8 cellular contexts compared by ENCODE assay signal in genomic region chr1:227766015-227766634, GRCh38. TPM values are rescaled to one million over a fixed set of nuclear protein-coding genes. Genes with fewer than 3 reads are reported as not detected.
DNase-seq lines count a peak whose midpoint lies in the region; ATAC-seq and TF ChIP-seq lines count a peak whose summit lies in the region.

No MANE protein-coding gene starts in this region.

- CTCF ChIA-PET in CD8-positive, alpha-beta T cell (lab: Charles Lee), result interaction anchor here (0.9 to 12.5 kb wide), 7 partner anchors 9 to 203 kb away, joined by 3 to 264 read pairs (median 5); partner anchors contain the start of gene WNT9A

- no peaks in the 10 kb centered on the region for H3K27me3 ChIP-seq in CD8-positive, alpha-beta T cell (ENCODE audit: insufficient read depth, low read length)

- H3K4me3 Mint-ChIP-seq in CD8-positive, alpha-beta T cell, result peak overlapping the region; percentile 64
- peak overlapping the region; percentile 29 for H3K4me3 Mint-ChIP-seq in activated naive CD8-positive, alpha-beta T cell treated with anti-CD3 and anti-CD28 coated beads for 36 hours

- no peaks in the 10 kb centered on the region for H3K9me3 Mint-ChIP-seq in CD8-positive, alpha-beta T cell
- no peaks in the 10 kb centered on the region for H3K9me3 Mint-ChIP-seq in activated naive CD8-positive, alpha-beta T cell treated with anti-CD3 and anti-CD28 coated beads for 36 hours

- intact Hi-C loops in CD8-positive, alpha-beta T cell (cut with DNase I, micrococcal nuclease), result loop anchor here (1.0 to 10.0 kb wide), 4 partner anchors 8 to 319 kb away; partner anchors contain the start of gene ARF1 (in 2 of the 2)

- no peaks in the 10 kb centered on the region for H3K27me3 Mint-ChIP-seq in CD8-positive, alpha-beta T cell (ENCODE audit: low read depth)
- H3K27me3 Mint-ChIP-seq in activated naive CD8-positive, alpha-beta T cell treated with anti-CD3 and anti-CD28 coated beads for 36 hours, result no peaks in the 10 kb centered on the region

- peak overlapping the region; percentile 3 for H3K4me3 ChIP-seq in CD8-positive, alpha-beta T cell (ENCODE audit: low read depth, low read length)

- POLR2A ChIA-PET in CD8-positive, alpha-beta T cell (lab: Charles Lee), result interaction anchor here (0.6 to 3.0 kb wide), 12 partner anchors 9 to 316 kb away, joined by 3 to 24 read pairs (median 6); partner anchors contain the start of genes ARF1, JMJD4, SNAP47 and WNT9A

- peaks cover 73% of the 10 kb centered on the region for H3K4me1 Mint-ChIP-seq in CD8-positive, alpha-beta T cell (ENCODE audit: low read depth)
- H3K4me1 Mint-ChIP-seq in activated naive CD8-positive, alpha-beta T cell treated with anti-CD3 and anti-CD28 coated beads for 36 hours, result peaks cover 55% of the 10 kb centered on the region

- no peak for TF ChIP-seq CTCF in CD8-positive, alpha-beta T cell (IDR thresholded peaks at IDR 0.05)

- no peaks in the 10 kb centered on the region for H3K9me3 ChIP-seq in CD8-positive, alpha-beta T cell (ENCODE audit: low read length)

- peaks cover 31% of the 10 kb centered on the region for H3K36me3 Mint-ChIP-seq in CD8-positive, alpha-beta T cell
- H3K36me3 Mint-ChIP-seq in activated naive CD8-positive, alpha-beta T cell treated with anti-CD3 and anti-CD28 coated beads for 36 hours, result peaks cover 18% of the 10 kb centered on the region

- peak; percentile 80 for ATAC-seq in CD8-positive, alpha-beta T cell
- ATAC-seq in HG02840 (IDR thresholded peaks at IDR 0.05; ENCODE audit: low FRiP score, unreplicated experiment), result no peak

- peak overlapping the region; percentile 93 for H3K27ac Mint-ChIP-seq in CD8-positive, alpha-beta T cell
- no peak overlapping the region for H3K27ac Mint-ChIP-seq in activated naive CD8-positive, alpha-beta T cell treated with anti-CD3 and anti-CD28 coated beads for 36 hours

- H3K27ac ChIP-seq in CD8-positive, alpha-beta T cell (ENCODE audit: low read depth, low read length), result peak overlapping the region; percentile 48

- peak; percentile 63 to 93 (median 81) for DNase-seq in CD8-positive, alpha-beta T cell
- DNase-seq in HT1080 (ENCODE audit: low read depth), result peak; percentile 68
- peak; percentile 39 to 96 (median 60) for DNase-seq in T-helper 1 cell
- DNase-seq in activated naive CD8-positive, alpha-beta T cell treated with anti-CD3 and anti-CD28 coated beads for 36 hours, result peak; percentile 80
- peak; percentile 44 for DNase-seq in stimulated activated CD4-positive, alpha-beta T cell treated with anti-CD3 and anti-CD28 coated beads, Interleukin-4, amount 100 ng/mL, for 1 hour
- DNase-seq in NCI-H526 (lab: John Stamatoyannopoulos, UW), result no peak
- no peak for DNase-seq in HPDE6-E6E7 (ENCODE audit: extremely low spot score)

- H3K4me1 ChIP-seq in CD8-positive, alpha-beta T cell (ENCODE audit: insufficient read depth, low read length), result peaks cover 64% of the 10 kb centered on the region

- peaks cover 6% of the 10 kb centered on the region for H3K36me3 ChIP-seq in CD8-positive, alpha-beta T cell (ENCODE audit: insufficient read depth, low read length)

RNA-seq across cellular contexts. Expression of gene SNAP47, which starts 30.9 kb away (rescaled TPM):
- 10 to 100 TPM; 11.0 to 13.8 TPM for total RNA-seq in CD8-positive, alpha-beta T cell
- total RNA-seq in HT1080 (2014; rRNA removed; shearing (Covaris generic)), result 43.6 and 47.0 TPM in 2 replicates
- 32.5 and 34.8 TPM in 2 replicates for polyA plus RNA-seq in HT1080 (2015; cell fraction: cytosol; rRNA removed)
- 18.7 and 22.7 TPM in 2 replicates for polyA plus RNA-seq in HT1080 (2015; cell fraction: nucleus; rRNA removed)
- 10 to 100 TPM; 24.1 to 30.5 TPM for total RNA-seq in activated naive CD8-positive, alpha-beta T cell treated with anti-CD3 and anti-CD28 coated beads for 36 hours

RNA-seq across cellular contexts. Expression of gene JMJD4, which starts 31.0 kb away (rescaled TPM):
- total RNA-seq in CD8-positive, alpha-beta T cell, result 1 to 10 TPM; 7.4 to 9.5 TPM
- total RNA-seq in HT1080 (2014; rRNA removed; shearing (Covaris generic)), result 37.7 and 47.6 TPM in 2 replicates
- 19.7 and 20.4 TPM in 2 replicates for polyA plus RNA-seq in HT1080 (2015; cell fraction: cytosol; rRNA removed)
- 26.3 and 31.5 TPM in 2 replicates for polyA plus RNA-seq in HT1080 (2015; cell fraction: nucleus; rRNA removed)
- total RNA-seq in activated naive CD8-positive, alpha-beta T cell treated with anti-CD3 and anti-CD28 coated beads for 36 hours, result 10 to 100 TPM; 24.1 to 27.9 TPM

RNA-seq across cellular contexts. Expression of gene PRSS38, which starts 49.4 kb away (rescaled TPM):
- not detected for total RNA-seq in CD8-positive, alpha-beta T cell
- not detected in 2 replicates for total RNA-seq in HT1080 (2014; rRNA removed; shearing (Covaris generic))
- not detected in 2 replicates for polyA plus RNA-seq in HT1080 (2015; cell fraction: cytosol; rRNA removed)
- not detected in 2 replicates for polyA plus RNA-seq in HT1080 (2015; cell fraction: nucleus; rRNA removed)
- not detected for total RNA-seq in activated naive CD8-positive, alpha-beta T cell treated with anti-CD3 and anti-CD28 coated beads for 36 hours

Comparison
In these comparisons a context has a peak if more than half of its experiments do, and no peak if none do; other contexts are left out.
1. DNase-seq: peak in CD8-positive, alpha-beta T cell (7 of 7), HT1080 (single experiment), T-helper 1 cell (5 of 5), activated naive CD8-positive, alpha-beta T cell treated with anti-CD3 and anti-CD28 coated beads for 36 hours (single experiment) and stimulated activated CD4-positive, alpha-beta T cell treated with anti-CD3 and anti-CD28 coated beads, Interleukin-4, amount 100 ng/mL, for 1 hour (single experiment); none in NCI-H526 (0 of 2) and HPDE6-E6E7 (single experiment).